In the genomic region with DNA sequence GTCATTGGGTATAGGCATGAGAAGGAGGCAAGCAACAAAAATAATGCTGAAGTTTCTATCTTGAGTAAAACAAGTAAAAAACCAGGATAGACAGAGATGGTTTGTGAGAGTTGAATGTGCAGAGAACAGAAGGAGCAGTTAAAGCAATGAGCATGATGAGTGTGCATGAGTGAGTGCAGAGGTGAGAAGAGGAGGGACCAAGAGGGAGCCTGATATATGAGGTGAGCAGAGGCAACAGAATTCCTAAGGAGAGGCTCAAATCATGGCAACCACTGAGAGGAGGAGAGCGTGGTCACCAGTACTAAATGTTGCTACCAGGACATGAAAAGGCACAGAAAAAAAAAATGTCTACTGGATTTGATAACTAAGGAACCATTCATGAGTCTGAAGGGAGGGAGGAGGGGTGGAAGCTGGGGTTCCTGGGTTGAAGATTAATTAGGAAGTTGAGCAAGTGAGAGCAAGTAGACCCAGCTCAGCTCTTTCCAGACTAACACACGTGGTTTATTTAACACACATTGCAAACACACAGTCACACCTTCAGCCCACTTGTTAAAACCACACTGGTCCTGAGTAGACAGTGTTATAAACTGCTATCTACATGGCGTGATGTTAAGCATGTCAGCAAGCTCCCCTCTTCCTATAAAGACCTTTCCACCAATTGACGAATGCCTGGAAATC, we compare ENCODE assay signal across 2 cellular contexts.
TF ChIP-seq lines count a peak whose summit lies in the region.

No MANE protein-coding gene starts in this region.

TF ChIP-seq in IMR-90, 13 proteins besides CTCF, POLR2A, EP300 and RAD21:
- no peak for TF ChIP-seq MXI1 (IDR thresholded peaks at IDR 0.05; ENCODE audit: borderline replicate concordance, low read depth, low read length)
- no peak for TF ChIP-seq BHLHE40 (IDR thresholded peaks at IDR 0.05; ENCODE audit: low read depth, low read length)
- no peak for TF ChIP-seq MAFK (IDR thresholded peaks at IDR 0.05; ENCODE audit: low read depth, low read length)
- TF ChIP-seq FOS (IDR thresholded peaks at IDR 0.05; ENCODE audit: low read depth, low read length): no peak
- TF ChIP-seq, protein P1, sequence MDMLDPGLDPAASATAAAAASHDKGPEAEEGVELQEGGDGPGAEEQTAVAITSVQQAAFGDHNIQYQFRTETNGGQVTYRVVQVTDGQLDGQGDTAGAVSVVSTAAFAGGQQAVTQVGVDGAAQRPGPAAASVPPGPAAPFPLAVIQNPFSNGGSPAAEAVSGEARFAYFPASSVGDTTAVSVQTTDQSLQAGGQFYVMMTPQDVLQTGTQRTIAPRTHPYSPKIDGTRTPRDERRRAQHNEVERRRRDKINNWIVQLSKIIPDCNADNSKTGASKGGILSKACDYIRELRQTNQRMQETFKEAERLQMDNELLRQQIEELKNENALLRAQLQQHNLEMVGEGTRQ (IDR thresholded peaks at IDR 0.05; ENCODE audit: low read depth, low read length): no peak
- TF ChIP-seq MAZ (IDR thresholded peaks at IDR 0.05; ENCODE audit: borderline replicate concordance, low read depth, low read length): no peak
- TF ChIP-seq NFE2L2 (IDR thresholded peaks at IDR 0.05; ENCODE audit: low read depth, low read length): no peak
- TF ChIP-seq SMC3 (IDR thresholded peaks at IDR 0.05; ENCODE audit: low read depth, low read length): no peak
- no peak for TF ChIP-seq CEBPB (IDR thresholded peaks at IDR 0.05; ENCODE audit: low read depth, low read length)
- no peak for TF ChIP-seq RFX5 (IDR thresholded peaks at IDR 0.05; ENCODE audit: low read depth, low read length)
- TF ChIP-seq RCOR1 (IDR thresholded peaks at IDR 0.05; ENCODE audit: insufficient replicate concordance, low read length): no peak
- TF ChIP-seq CHD1 (IDR thresholded peaks at IDR 0.05; ENCODE audit: low read depth, low read length): no peak
- TF ChIP-seq, protein P2, sequence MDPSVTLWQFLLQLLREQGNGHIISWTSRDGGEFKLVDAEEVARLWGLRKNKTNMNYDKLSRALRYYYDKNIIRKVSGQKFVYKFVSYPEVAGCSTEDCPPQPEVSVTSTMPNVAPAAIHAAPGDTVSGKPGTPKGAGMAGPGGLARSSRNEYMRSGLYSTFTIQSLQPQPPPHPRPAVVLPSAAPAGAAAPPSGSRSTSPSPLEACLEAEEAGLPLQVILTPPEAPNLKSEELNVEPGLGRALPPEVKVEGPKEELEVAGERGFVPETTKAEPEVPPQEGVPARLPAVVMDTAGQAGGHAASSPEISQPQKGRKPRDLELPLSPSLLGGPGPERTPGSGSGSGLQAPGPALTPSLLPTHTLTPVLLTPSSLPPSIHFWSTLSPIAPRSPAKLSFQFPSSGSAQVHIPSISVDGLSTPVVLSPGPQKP (IDR thresholded peaks at IDR 0.05; ENCODE audit: borderline replicate concordance, low read depth, low read length): no peak

TF ChIP-seq in SK-N-SH treated with all-trans-retinoic acid at 6 μM for 48 hours, 23 proteins besides CTCF, POLR2A, EP300 and RAD21 (continued from another document):
- TF ChIP-seq, protein P3, sequence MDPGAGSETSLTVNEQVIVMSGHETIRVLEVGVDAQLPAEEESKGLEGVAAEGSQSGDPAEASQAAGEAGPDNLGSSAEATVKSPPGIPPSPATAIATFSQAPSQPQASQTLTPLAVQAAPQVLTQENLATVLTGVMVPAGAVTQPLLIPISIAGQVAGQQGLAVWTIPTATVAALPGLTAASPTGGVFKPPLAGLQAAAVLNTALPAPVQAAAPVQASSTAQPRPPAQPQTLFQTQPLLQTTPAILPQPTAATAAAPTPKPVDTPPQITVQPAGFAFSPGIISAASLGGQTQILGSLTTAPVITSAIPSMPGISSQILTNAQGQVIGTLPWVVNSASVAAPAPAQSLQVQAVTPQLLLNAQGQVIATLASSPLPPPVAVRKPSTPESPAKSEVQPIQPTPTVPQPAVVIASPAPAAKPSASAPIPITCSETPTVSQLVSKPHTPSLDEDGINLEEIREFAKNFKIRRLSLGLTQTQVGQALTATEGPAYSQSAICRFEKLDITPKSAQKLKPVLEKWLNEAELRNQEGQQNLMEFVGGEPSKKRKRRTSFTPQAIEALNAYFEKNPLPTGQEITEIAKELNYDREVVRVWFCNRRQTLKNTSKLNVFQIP (CRISPR knock-in tag; IDR thresholded peaks at IDR 0.05; ENCODE audit: borderline replicate concordance, low read depth): no peak
- TF ChIP-seq ARNTL (CRISPR knock-in tag; IDR thresholded peaks at IDR 0.05; ENCODE audit: borderline replicate concordance, low read depth) (no peak), ZC3H10 (CRISPR knock-in tag; IDR thresholded peaks at IDR 0.05) (no peak), ZNF565 (CRISPR knock-in tag; conservative IDR thresholded peaks at IDR 0.05; ENCODE audit: low read depth) (no peak), RARB (CRISPR knock-in tag; IDR thresholded peaks at IDR 0.05) (no peak), TCF4 (CRISPR knock-in tag; IDR thresholded peaks at IDR 0.05; ENCODE audit: borderline replicate concordance) (no peak), OSR1 (CRISPR knock-in tag; IDR thresholded peaks at IDR 0.05) (no peak), ESRRG (CRISPR knock-in tag; IDR thresholded peaks at IDR 0.05) (no peak), ZNF70 (CRISPR knock-in tag; IDR thresholded peaks at IDR 0.05) (no peak), ISL1 (CRISPR knock-in tag; IDR thresholded peaks at IDR 0.05) (no peak)
- TF ChIP-seq, protein P4, sequence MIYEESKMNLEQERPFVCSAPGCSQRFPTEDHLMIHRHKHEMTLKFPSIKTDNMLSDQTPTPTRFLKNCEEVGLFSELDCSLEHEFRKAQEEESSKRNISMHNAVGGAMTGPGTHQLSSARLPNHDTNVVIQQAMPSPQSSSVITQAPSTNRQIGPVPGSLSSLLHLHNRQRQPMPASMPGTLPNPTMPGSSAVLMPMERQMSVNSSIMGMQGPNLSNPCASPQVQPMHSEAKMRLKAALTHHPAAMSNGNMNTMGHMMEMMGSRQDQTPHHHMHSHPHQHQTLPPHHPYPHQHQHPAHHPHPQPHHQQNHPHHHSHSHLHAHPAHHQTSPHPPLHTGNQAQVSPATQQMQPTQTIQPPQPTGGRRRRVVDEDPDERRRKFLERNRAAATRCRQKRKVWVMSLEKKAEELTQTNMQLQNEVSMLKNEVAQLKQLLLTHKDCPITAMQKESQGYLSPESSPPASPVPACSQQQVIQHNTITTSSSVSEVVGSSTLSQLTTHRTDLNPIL (CRISPR knock-in tag; IDR thresholded peaks at IDR 0.05; ENCODE audit: low read depth): no peak
- TF ChIP-seq, protein P5, sequence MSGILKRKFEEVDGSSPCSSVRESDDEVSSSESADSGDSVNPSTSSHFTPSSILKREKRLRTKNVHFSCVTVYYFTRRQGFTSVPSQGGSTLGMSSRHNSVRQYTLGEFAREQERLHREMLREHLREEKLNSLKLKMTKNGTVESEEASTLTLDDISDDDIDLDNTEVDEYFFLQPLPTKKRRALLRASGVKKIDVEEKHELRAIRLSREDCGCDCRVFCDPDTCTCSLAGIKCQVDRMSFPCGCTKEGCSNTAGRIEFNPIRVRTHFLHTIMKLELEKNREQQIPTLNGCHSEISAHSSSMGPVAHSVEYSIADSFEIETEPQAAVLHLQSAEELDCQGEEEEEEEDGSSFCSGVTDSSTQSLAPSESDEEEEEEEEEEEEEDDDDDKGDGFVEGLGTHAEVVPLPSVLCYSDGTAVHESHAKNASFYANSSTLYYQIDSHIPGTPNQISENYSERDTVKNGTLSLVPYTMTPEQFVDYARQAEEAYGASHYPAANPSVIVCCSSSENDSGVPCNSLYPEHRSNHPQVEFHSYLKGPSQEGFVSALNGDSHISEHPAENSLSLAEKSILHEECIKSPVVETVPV (CRISPR knock-in tag; IDR thresholded peaks at IDR 0.05): no peak
- TF ChIP-seq, protein P6, sequence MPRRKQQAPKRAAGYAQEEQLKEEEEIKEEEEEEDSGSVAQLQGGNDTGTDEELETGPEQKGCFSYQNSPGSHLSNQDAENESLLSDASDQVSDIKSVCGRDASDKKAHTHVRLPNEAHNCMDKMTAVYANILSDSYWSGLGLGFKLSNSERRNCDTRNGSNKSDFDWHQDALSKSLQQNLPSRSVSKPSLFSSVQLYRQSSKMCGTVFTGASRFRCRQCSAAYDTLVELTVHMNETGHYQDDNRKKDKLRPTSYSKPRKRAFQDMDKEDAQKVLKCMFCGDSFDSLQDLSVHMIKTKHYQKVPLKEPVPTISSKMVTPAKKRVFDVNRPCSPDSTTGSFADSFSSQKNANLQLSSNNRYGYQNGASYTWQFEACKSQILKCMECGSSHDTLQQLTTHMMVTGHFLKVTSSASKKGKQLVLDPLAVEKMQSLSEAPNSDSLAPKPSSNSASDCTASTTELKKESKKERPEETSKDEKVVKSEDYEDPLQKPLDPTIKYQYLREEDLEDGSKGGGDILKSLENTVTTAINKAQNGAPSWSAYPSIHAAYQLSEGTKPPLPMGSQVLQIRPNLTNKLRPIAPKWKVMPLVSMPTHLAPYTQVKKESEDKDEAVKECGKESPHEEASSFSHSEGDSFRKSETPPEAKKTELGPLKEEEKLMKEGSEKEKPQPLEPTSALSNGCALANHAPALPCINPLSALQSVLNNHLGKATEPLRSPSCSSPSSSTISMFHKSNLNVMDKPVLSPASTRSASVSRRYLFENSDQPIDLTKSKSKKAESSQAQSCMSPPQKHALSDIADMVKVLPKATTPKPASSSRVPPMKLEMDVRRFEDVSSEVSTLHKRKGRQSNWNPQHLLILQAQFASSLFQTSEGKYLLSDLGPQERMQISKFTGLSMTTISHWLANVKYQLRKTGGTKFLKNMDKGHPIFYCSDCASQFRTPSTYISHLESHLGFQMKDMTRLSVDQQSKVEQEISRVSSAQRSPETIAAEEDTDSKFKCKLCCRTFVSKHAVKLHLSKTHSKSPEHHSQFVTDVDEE (CRISPR knock-in tag; IDR thresholded peaks at IDR 0.05): no peak
